In the genomic region with DNA sequence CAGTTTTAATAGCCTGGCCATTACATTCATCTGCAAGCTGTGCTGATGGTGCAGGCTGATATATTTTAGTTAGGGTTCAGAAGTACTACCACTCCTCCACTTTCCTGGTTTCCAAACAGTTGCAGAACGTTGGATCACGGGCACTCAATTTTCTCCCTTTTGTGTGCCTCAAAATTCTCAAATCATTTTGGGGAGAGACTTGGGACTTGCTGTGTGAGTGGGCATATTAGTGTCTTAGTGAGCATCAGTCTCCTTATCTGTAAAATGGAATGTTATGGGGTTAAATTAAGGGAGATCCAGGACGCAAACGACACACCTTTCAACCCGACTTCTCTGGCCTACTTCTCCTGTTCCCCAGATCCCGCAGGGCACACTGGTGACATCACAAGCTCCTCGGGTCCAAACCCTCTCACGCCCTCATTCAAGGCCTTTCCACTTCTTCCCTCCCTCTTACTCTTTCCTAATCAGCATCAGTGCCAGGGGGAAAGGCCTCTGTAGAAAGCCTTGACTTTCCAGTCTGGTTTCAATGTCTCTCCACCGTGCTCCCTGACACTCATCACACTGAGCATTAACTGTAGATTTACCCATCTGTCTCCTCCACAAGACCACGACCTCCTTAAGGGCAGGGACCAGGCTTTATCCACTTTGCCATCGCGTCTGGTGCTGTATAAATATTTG, we compare ENCODE assay signal across 8 cellular contexts. TPM values are rescaled to one million over a fixed set of nuclear protein-coding genes. Genes with fewer than 3 reads are reported as not detected.
DNase-seq lines count a peak whose midpoint lies in the region; ATAC-seq lines count a peak whose summit lies in the region.

No MANE protein-coding gene starts in this region.

- peak overlapping the region; percentile 94 for H3K27ac Mint-ChIP-seq in activated naive CD8-positive, alpha-beta T cell

- intact Hi-C loops in Right ventricle myocardium superior (cut with DNase I), result no loop called here

- peak; percentile 61 for DNase-seq in DMS53 (lab: John Stamatoyannopoulos, UW)
- no peak for DNase-seq in DMS53 treated with DMSO at 0.1 percent for 48 hours (lab: John Stamatoyannopoulos, UW; ENCODE audit: unreplicated experiment)
- peak; percentile 37 for DNase-seq in NCI-H1694 (lab: John Stamatoyannopoulos, UW)
- peak; percentile 73 for DNase-seq in Right ventricle myocardium superior
- peak; percentile 24 to 41 for DNase-seq in trophoblast cell
- no peak for DNase-seq in UCSD-AML1 (lab: John Stamatoyannopoulos, UW; ENCODE audit: unreplicated experiment)

- H4K12ac ChIP-seq in trophoblast cell (ENCODE audit: low read depth, low read length), result peak overlapping the region; percentile 83

- H3K4me1 ChIP-seq in trophoblast cell (ENCODE audit: control insufficient read depth in 1 of 2, insufficient read depth in 2 of 2, low read length in 2 of 2), result peaks cover 4 to 7% of the 10 kb centered on the region in 2 experiments

- H3K79me2 ChIP-seq in trophoblast cell (ENCODE audit: control insufficient read depth, insufficient read depth, low read length, poor library complexity), result peaks cover 22% of the 10 kb centered on the region

- peak overlapping the region; percentile 50 for H3K4me3 ChIP-seq in trophoblast cell (ENCODE audit: low read depth, low read length)

- no CpG with 5 or more reads among the region's 12 CpGs for WGBS in trophoblast cell (ENCODE audit: extremely low coverage, insufficient coverage, insufficient read length)

- peak overlapping the region; percentile 97 for H3K27ac ChIP-seq in trophoblast cell (ENCODE audit: low read depth, low read length)

- peaks cover 6% of the 10 kb centered on the region for H3K36me3 Mint-ChIP-seq in activated naive CD8-positive, alpha-beta T cell

- H2BK12ac ChIP-seq in trophoblast cell (ENCODE audit: low read length), result peak overlapping the region; percentile 62

- peak overlapping the region; percentile 24 for H3K14ac ChIP-seq in trophoblast cell (ENCODE audit: low read length)

- peak overlapping the region; percentile 98 for H4K91ac ChIP-seq in trophoblast cell (ENCODE audit: low read depth, low read length)

- peak overlapping the region; percentile 84 for H3K4ac ChIP-seq in trophoblast cell (ENCODE audit: low read depth, low read length)

- H3K4me1 Mint-ChIP-seq in activated naive CD8-positive, alpha-beta T cell (ENCODE audit: low read depth), result peaks cover 45% of the 10 kb centered on the region

- H2AFZ ChIP-seq in trophoblast cell (ENCODE audit: insufficient read depth, low read length, poor library complexity), result peak overlapping the region; percentile 43

- H3K79me1 ChIP-seq in trophoblast cell (ENCODE audit: low read length), result peaks cover 19% of the 10 kb centered on the region

- peak overlapping the region; percentile 18 for H2BK5ac ChIP-seq in trophoblast cell (ENCODE audit: low read depth, low read length, poor library complexity)

- peak overlapping the region; percentile 52 for H2AK5ac ChIP-seq in trophoblast cell (ENCODE audit: low read length)

- no peak overlapping the region for H3K23ac ChIP-seq in trophoblast cell (ENCODE audit: low read length)

- peak overlapping the region; percentile 73 for H3K9ac ChIP-seq in trophoblast cell (ENCODE audit: low read length)

- H3K9me3 ChIP-seq in trophoblast cell (ENCODE audit: insufficient read depth, low read depth, low read length), result no peaks in the 10 kb centered on the region

- H4K8ac ChIP-seq in trophoblast cell (ENCODE audit: low read depth, low read length), result peak overlapping the region; percentile 95

- peak overlapping the region; percentile 90 for H3K4me3 Mint-ChIP-seq in activated naive CD8-positive, alpha-beta T cell

- H3K18ac ChIP-seq in trophoblast cell (ENCODE audit: low read length), result peak overlapping the region; percentile 61

- H3K27me3 Mint-ChIP-seq in activated naive CD8-positive, alpha-beta T cell, result no peaks in the 10 kb centered on the region

- H3K27me3 ChIP-seq in trophoblast cell (ENCODE audit: insufficient read depth, low read length), result no peaks in the 10 kb centered on the region

- H3K4me2 ChIP-seq in trophoblast cell (ENCODE audit: low read length), result peak overlapping the region; percentile 80

- peak overlapping the region; percentile 30 for H2BK120ac ChIP-seq in trophoblast cell (ENCODE audit: insufficient read depth, low read length, poor library complexity)

- H3K9me3 Mint-ChIP-seq in activated naive CD8-positive, alpha-beta T cell (ENCODE audit: low read depth), result no peaks in the 10 kb centered on the region

- ATAC-seq in Right ventricle myocardium superior (ENCODE audit: poor library complexity) (peak; percentile 7), GM19463 (IDR thresholded peaks at IDR 0.05; ENCODE audit: unreplicated experiment) (no peak)

- no peaks in the 10 kb centered on the region for H3K36me3 ChIP-seq in trophoblast cell (ENCODE audit: control insufficient read depth in 1 of 2, insufficient read depth in 2 of 2, low read length in 2 of 2)

RNA-seq across cellular contexts. Expression of a gene that starts 1.2 kb away (rescaled TPM):
- total RNA-seq in Right ventricle myocardium superior, result 34.0 TPM
- polyA plus RNA-seq in trophoblast cell (2013), result 22.4 and 23.0 TPM in 2 replicates

RNA-seq across cellular contexts. Expression of a gene that starts 1.4 kb away (rescaled TPM):
- total RNA-seq in Right ventricle myocardium superior, result 36.3 TPM
- polyA plus RNA-seq in trophoblast cell (2013), result 106 and 108 TPM in 2 replicates

Comparison
In these comparisons a context has a peak if more than half of its experiments do, and no peak if none do; other contexts are left out.
1. DNase-seq: peak in DMS53 (single experiment), NCI-H1694 (single experiment), Right ventricle myocardium superior (single experiment) and trophoblast cell (2 of 2); none in DMS53 treated with DMSO at 0.1 percent for 48 hours (single experiment) and UCSD-AML1 (single experiment).